8 cellular contexts compared by ENCODE assay signal in the genomic region with DNA sequence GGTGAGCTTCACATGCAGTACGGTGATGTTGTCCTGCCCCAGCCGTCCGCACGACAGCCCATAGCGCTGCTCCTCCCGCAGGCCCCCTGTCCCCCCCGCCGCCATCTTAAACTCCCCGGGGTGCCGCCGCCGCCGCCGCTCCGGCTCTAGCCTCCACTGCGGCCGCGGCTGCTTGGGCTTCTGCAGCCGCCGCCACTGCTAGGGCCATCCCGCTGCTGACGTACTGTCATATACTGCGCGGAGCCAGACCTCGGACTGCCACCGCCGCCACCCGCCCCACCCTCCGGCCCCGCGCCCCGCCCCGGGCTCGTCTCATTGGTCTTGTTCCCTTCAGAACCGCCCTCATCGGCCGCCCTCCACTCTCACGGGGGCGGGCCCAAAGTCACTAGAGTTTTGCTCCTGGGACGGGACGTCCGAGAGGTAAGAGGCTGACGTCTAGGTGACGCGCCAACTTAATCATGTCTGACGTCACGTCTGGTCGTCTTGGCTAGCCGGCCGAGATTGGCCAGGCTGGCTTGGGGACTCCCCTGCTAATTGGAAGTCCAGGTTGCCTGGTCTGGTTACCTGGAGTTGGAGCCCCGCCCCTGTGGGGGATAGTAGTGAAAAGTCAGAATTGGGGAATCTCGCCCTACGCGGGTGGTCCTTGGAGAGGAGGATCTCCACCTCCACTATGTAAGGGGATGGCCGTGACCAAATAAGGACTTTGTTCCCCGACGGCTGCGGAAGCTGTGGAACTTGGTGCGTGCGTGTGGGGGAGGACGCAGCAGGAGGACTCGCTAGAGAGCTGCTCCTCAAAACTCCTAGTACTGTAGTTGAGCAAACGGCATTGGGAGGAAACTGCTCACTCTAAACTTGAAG. TPM values are rescaled to one million over a fixed set of nuclear protein-coding genes. Genes with fewer than 3 reads are reported as not detected.
DNase-seq lines count a peak whose midpoint lies in the region; ATAC-seq and TF ChIP-seq lines count a peak whose summit lies in the region.

A gene (minus strand): TSS at position 235 of the 858 bp plus-strand sequence. CDS start 130 bp downstream, at position 105.

- DNase-seq in DMS79 (lab: John Stamatoyannopoulos, UW) (peak; percentile 42), RWPE1 (ENCODE audit: low spot score) (peak; percentile 98), fibroblast of lung (ENCODE audit: low read depth in 2 of 2) (peak; percentile 99), naive B cell (peak; percentile 98)
- peak; percentile 60 for DNase-seq in Jurkat, Clone E6-1 (ENCODE audit: low read depth, low spot score)
- peak; percentile 94 for DNase-seq in activated T-helper 2 cell treated with anti-CD3 and anti-CD28 coated beads, Interferon-gamma antibody, Interleukin-2, Interleukin-4, amounts not matched to agents 10 μg/mL and 5 μg/mL and 100 μg/mL, durations not matched to agents 14 hours and 24 hours and 36 hours (ENCODE audit: low spot score)
- peak; percentile 87 to 98 for DNase-seq in stimulated activated effector memory CD8-positive, alpha-beta T cell treated with anti-CD3 and anti-CD28 coated beads, Interleukin-12 subunit alpha, Interleukin-12 subunit beta, amount 100 ng/mL, for 72 hours (ENCODE audit: low spot score in 2 of 2)

- H3K27ac Mint-ChIP-seq in activated T-helper 2 cell treated with anti-CD3 and anti-CD28 coated beads, Interferon-gamma antibody, Interleukin-2, Interleukin-4, amounts not matched to agents 10 μg/mL and 5 μg/mL and 100 μg/mL, durations not matched to agents 14 hours and 24 hours and 36 hours = peak within 1 kb of the TSS; percentile 98
- peak within 1 kb of the TSS; percentile 99 to 100 (median 99) for H3K27ac Mint-ChIP-seq in naive B cell
- H3K27ac Mint-ChIP-seq in stimulated activated effector memory CD8-positive, alpha-beta T cell treated with anti-CD3 and anti-CD28 coated beads, Interleukin-12 subunit alpha, Interleukin-12 subunit beta, amount 100 ng/mL, for 72 hours = peak within 1 kb of the TSS; percentile 98

- peak within 1 kb of the TSS; percentile 92 for H3K4me3 Mint-ChIP-seq in activated T-helper 2 cell treated with anti-CD3 and anti-CD28 coated beads, Interferon-gamma antibody, Interleukin-2, Interleukin-4, amounts not matched to agents 10 μg/mL and 5 μg/mL and 100 μg/mL, durations not matched to agents 14 hours and 24 hours and 36 hours (ENCODE audit: low read depth)
- H3K4me3 Mint-ChIP-seq in naive B cell = peak within 1 kb of the TSS; percentile 95 to 100 (median 99)
- peak within 1 kb of the TSS; percentile 99 for H3K4me3 Mint-ChIP-seq in stimulated activated effector memory CD8-positive, alpha-beta T cell treated with anti-CD3 and anti-CD28 coated beads, Interleukin-12 subunit alpha, Interleukin-12 subunit beta, amount 100 ng/mL, for 72 hours

- H3K4me1 Mint-ChIP-seq in activated T-helper 2 cell treated with anti-CD3 and anti-CD28 coated beads, Interferon-gamma antibody, Interleukin-2, Interleukin-4, amounts not matched to agents 10 μg/mL and 5 μg/mL and 100 μg/mL, durations not matched to agents 14 hours and 24 hours and 36 hours (ENCODE audit: low read depth) = peaks cover 51% of the 10 kb centered on the region
- H3K4me1 Mint-ChIP-seq in naive B cell = peaks cover 34 to 38% (median 37%) of the 10 kb centered on the region in 3 donors
- H3K4me1 Mint-ChIP-seq in stimulated activated effector memory CD8-positive, alpha-beta T cell treated with anti-CD3 and anti-CD28 coated beads, Interleukin-12 subunit alpha, Interleukin-12 subunit beta, amount 100 ng/mL, for 72 hours = peaks cover 41% of the 10 kb centered on the region

- no peaks in the 10 kb centered on the region for H3K27me3 ChIP-seq in fibroblast of lung (ENCODE audit: control insufficient read depth, insufficient read depth, low read length)

- intact Hi-C loops in activated T-helper 2 cell treated with anti-CD3 and anti-CD28 coated beads, Interferon-gamma antibody, Interleukin-2, Interleukin-4, amounts not matched to agents 10 μg/mL and 5 μg/mL and 100 μg/mL, durations not matched to agents 14 hours and 24 hours and 36 hours (cut with micrococcal nuclease) = loop anchor here (1.0 to 10.0 kb wide), 12 partner anchors 33 to 973 kb away; a partner anchor contains a TSS

- H4K20me1 ChIP-seq in fibroblast of lung (ENCODE audit: control insufficient read depth, extremely low read depth, insufficient read depth, low read length) = peaks cover 1% of the 10 kb centered on the region

- no peaks in the 10 kb centered on the region for H3K27me3 Mint-ChIP-seq in activated T-helper 2 cell treated with anti-CD3 and anti-CD28 coated beads, Interferon-gamma antibody, Interleukin-2, Interleukin-4, amounts not matched to agents 10 μg/mL and 5 μg/mL and 100 μg/mL, durations not matched to agents 14 hours and 24 hours and 36 hours (ENCODE audit: low read depth)
- H3K27me3 Mint-ChIP-seq in naive B cell = peaks cover 0 to 4% (median 0%) of the 10 kb centered on the region in 3 donors

- H3K9me3 ChIP-seq in fibroblast of lung (ENCODE audit: control insufficient read depth, insufficient read depth, low read depth, low read length) = no peaks in the 10 kb centered on the region

- CTCF ChIA-PET in RWPE1 (lab: Yijun Ruan, JAX) = interaction anchor here (0.6 to 1.4 kb wide), 29 partner anchors 10 to 726 kb away, joined by 3 to 9 read pairs (median 4); no protein-coding TSS in a partner anchor

- POLR2A ChIA-PET in RWPE1 (lab: Yijun Ruan, JAX; ENCODE audit: low non-redundant PET) = interaction anchor here (0.6 to 1.1 kb wide), 6 partner anchors 17 to 652 kb away, joined by 3 to 4 read pairs (median 3); no protein-coding TSS in a partner anchor

- peak within 1 kb of the TSS; percentile 70 for H2AFZ ChIP-seq in fibroblast of lung (ENCODE audit: low read length)

- H3K4me2 ChIP-seq in fibroblast of lung (ENCODE audit: extremely low read depth, insufficient read depth, low read length) = peak within 1 kb of the TSS; percentile 3

- peak within 1 kb of the TSS; percentile 89 for H3K27ac ChIP-seq in RWPE1
- peak within 1 kb of the TSS; percentile 96 for H3K27ac ChIP-seq in fibroblast of lung (ENCODE audit: insufficient read depth, low read length)

- ATAC-seq in GM21717 (IDR thresholded peaks at IDR 0.05; ENCODE audit: unreplicated experiment) (peak; percentile 91), naive B cell (ENCODE audit: low read depth in 2 of 2) (peak; percentile 75)
- ATAC-seq in stimulated activated effector memory CD8-positive, alpha-beta T cell treated with anti-CD3 and anti-CD28 coated beads, Interleukin-12 subunit alpha, Interleukin-12 subunit beta, amount 100 ng/mL, for 72 hours = peak; percentile 91

- peaks cover 46% of the 10 kb centered on the region for H3K79me2 ChIP-seq in fibroblast of lung (ENCODE audit: control insufficient read depth, insufficient read depth, low read length)

- peaks cover 2% of the 10 kb centered on the region for H3K4me1 ChIP-seq in fibroblast of lung (ENCODE audit: control insufficient read depth, extremely low read depth, insufficient read depth, low read length)

- H3K4me3 ChIP-seq in Jurkat, Clone E6-1 (ENCODE audit: low read length) = peak within 1 kb of the TSS; percentile 55
- H3K4me3 ChIP-seq in fibroblast of lung (replicated peaks in 1 of 4; ENCODE audit: control extremely low read depth in 1 of 4, insufficient read depth in 1 of 4, low read depth in 3 of 4, low read length in 4 of 4) = peak within 1 kb of the TSS; percentile 85 to 99 (median 94)

- no peaks in the 10 kb centered on the region for H3K36me3 ChIP-seq in fibroblast of lung (ENCODE audit: control insufficient read depth, insufficient read depth, low read length)

- peaks cover 30% of the 10 kb centered on the region for H3K36me3 Mint-ChIP-seq in activated T-helper 2 cell treated with anti-CD3 and anti-CD28 coated beads, Interferon-gamma antibody, Interleukin-2, Interleukin-4, amounts not matched to agents 10 μg/mL and 5 μg/mL and 100 μg/mL, durations not matched to agents 14 hours and 24 hours and 36 hours (ENCODE audit: low read depth)
- no peaks in the 10 kb centered on the region for H3K36me3 Mint-ChIP-seq in naive B cell
- peaks cover 28% of the 10 kb centered on the region for H3K36me3 Mint-ChIP-seq in stimulated activated effector memory CD8-positive, alpha-beta T cell treated with anti-CD3 and anti-CD28 coated beads, Interleukin-12 subunit alpha, Interleukin-12 subunit beta, amount 100 ng/mL, for 72 hours

- no peaks in the 10 kb centered on the region for H3K9me3 Mint-ChIP-seq in activated T-helper 2 cell treated with anti-CD3 and anti-CD28 coated beads, Interferon-gamma antibody, Interleukin-2, Interleukin-4, amounts not matched to agents 10 μg/mL and 5 μg/mL and 100 μg/mL, durations not matched to agents 14 hours and 24 hours and 36 hours
- peaks cover 0 to 4% (median 0%) of the 10 kb centered on the region in 7 donors for H3K9me3 Mint-ChIP-seq in naive B cell
- H3K9me3 Mint-ChIP-seq in stimulated activated effector memory CD8-positive, alpha-beta T cell treated with anti-CD3 and anti-CD28 coated beads, Interleukin-12 subunit alpha, Interleukin-12 subunit beta, amount 100 ng/mL, for 72 hours = no peaks in the 10 kb centered on the region

- peak within 1 kb of the TSS; percentile 97 for H3K9ac ChIP-seq in fibroblast of lung (ENCODE audit: insufficient read depth, low read length)

- TF ChIP-seq CTCF in RWPE1 (conservative IDR thresholded peaks at IDR 0.05; ENCODE audit: low read depth) = no peak; the same call in 1 of the 2 replicates
- TF ChIP-seq CTCF in fibroblast of lung (conservative IDR thresholded peaks at IDR 0.05 in 1 of 2, IDR thresholded peaks at IDR 0.05 in 1 of 2; ENCODE audit: low read depth in 1 of 2, low read length in 2 of 2) = no peak

RNA-seq across cellular contexts. Expression of the gene that starts here (rescaled TPM):
- 4.5 TPM for polyA plus RNA-seq in Jurkat, Clone E6-1 (2012; ENCODE audit: insufficient read depth, insufficient read length)
- 124 and 135 TPM in 2 replicates for total RNA-seq in activated T-helper 2 cell treated with anti-CD3 and anti-CD28 coated beads, Interferon-gamma antibody, Interleukin-2, Interleukin-4, amounts not matched to agents 10 μg/mL and 5 μg/mL and 100 μg/mL, durations not matched to agents 14 hours and 24 hours and 36 hours
- 64.2 and 121 TPM in 2 replicates for total RNA-seq in fibroblast of lung
- polyA plus RNA-seq in fibroblast of lung (68.5 and 78.7 TPM in 2 replicates), naive B cell (ENCODE audit: low read depth in 6 of 6) (10 to 100 TPM in 1 of 6 donors, 1 to 10 TPM in 5; 6.3 to 10.1 (median 8.3) TPM)
- polyA plus RNA-seq in fibroblast of lung (2012) = 50.2 and 55.0 TPM in 2 replicates
- polyA minus RNA-seq in fibroblast of lung (ENCODE audit: low replicate concordance) = 14.8 and 15.3 TPM in 2 replicates

Comparison
In these comparisons a context has a peak if more than half of its experiments do, and no peak if none do; other contexts are left out.
1. Peak in every context shown above with its lines: DNase-seq, ATAC-seq, H3K4me3 ChIP-seq and H3K27ac ChIP-seq.
2. DNase-seq: peak in every context shown above with its lines; median percentile 99 in fibroblast of lung; 98 in RWPE1; 98 in naive B cell; 94 in activated T-helper 2 cell treated with anti-CD3 and anti-CD28 coated beads, Interferon-gamma antibody, Interleukin-2, Interleukin-4, amounts not matched to agents 10 μg/mL and 5 μg/mL and 100 μg/mL, durations not matched to agents 14 hours and 24 hours and 36 hours; 92 in stimulated activated effector memory CD8-positive, alpha-beta T cell treated with anti-CD3 and anti-CD28 coated beads, Interleukin-12 subunit alpha, Interleukin-12 subunit beta, amount 100 ng/mL, for 72 hours; 60 in Jurkat, Clone E6-1; 42 in DMS79.